In genomic region chr11:16923987-16924386, GRCh38 we compare ENCODE assay signal across 8 cellular contexts.
A peak's percentile ranks its signal among the peaks of the same experiment; 100 is the strongest.
DNase-seq lines count a peak whose midpoint lies in the region; ATAC-seq, FAIRE-seq and TF ChIP-seq lines count a peak whose summit lies in the region.

No MANE protein-coding gene starts in this region.

- H3K27me3 ChIP-seq in endocrine pancreas (ENCODE audit: control insufficient read depth, insufficient read depth, low read length) (no peaks in the 10 kb centered on the region), small intestine (ENCODE audit: control insufficient read depth in 2 of 2, insufficient read depth in 2 of 2, low read length in 2 of 2) (peaks cover 0 to 4% of the 10 kb centered on the region in 2 donors), aorta (ENCODE audit: control insufficient read depth in 1 of 2, insufficient read depth in 2 of 2, low read length in 1 of 2) (no peaks in the 10 kb centered on the region), esophagus muscularis mucosa (peaks cover 0 to 15% (median 0%) of the 10 kb centered on the region in 4 donors), osteoblast (ENCODE audit: insufficient read depth, low read length) (peaks cover 46% of the 10 kb centered on the region)

- no peak for TF ChIP-seq EP300 in esophagus muscularis mucosa (IDR thresholded peaks at IDR 0.05)

- H3K79me2 ChIP-seq in osteoblast (ENCODE audit: insufficient read depth, low read length): no peaks in the 10 kb centered on the region

- H3K9me3 ChIP-seq in endocrine pancreas (ENCODE audit: control insufficient read depth, low read length): no peaks in the 10 kb centered on the region
- no peaks in the 10 kb centered on the region for H3K9me3 ChIP-seq in small intestine (ENCODE audit: control insufficient read depth, low read depth)
- H3K9me3 ChIP-seq in aorta (ENCODE audit: control insufficient read depth, low read length): no peaks in the 10 kb centered on the region
- H3K9me3 ChIP-seq in esophagus muscularis mucosa: no peaks in the 10 kb centered on the region
- no peaks in the 10 kb centered on the region for H3K9me3 ChIP-seq in osteoblast (ENCODE audit: low read depth, low read length)

- no peaks in the 10 kb centered on the region for H4K20me1 ChIP-seq in osteoblast (ENCODE audit: insufficient read depth, low read length)

- ATAC-seq in HG03175 (IDR thresholded peaks at IDR 0.05; ENCODE audit: unreplicated experiment) (peak; percentile 30), aorta (ENCODE audit: low FRiP score) (no peak)

- H2AFZ ChIP-seq in osteoblast (ENCODE audit: low read length): no peak overlapping the region

- no peak for FAIRE-seq in small intestine (lab: Jason Lieb, UNC)

- H3K4me2 ChIP-seq in osteoblast (ENCODE audit: insufficient read depth, low read length): no peak overlapping the region

- no peak for TF ChIP-seq POLR2A in esophagus muscularis mucosa (IDR thresholded peaks at IDR 0.05; ENCODE audit: low read depth)

- DNase-seq in GM20000 (ENCODE audit: low spot score) (peak; percentile 56), small intestine (peak; percentile 98), aorta (no peak), esophagus muscularis mucosa (ENCODE audit: extremely low spot score) (no peak), osteoblast (ENCODE audit: insufficient read length, low spot score, missing footprints) (no peak), glomerular visceral epithelial cell (ENCODE audit: extremely low spot score) (no peak)

- no peaks in the 10 kb centered on the region for H3K4me1 ChIP-seq in endocrine pancreas (ENCODE audit: control insufficient read depth, insufficient read depth, low read length)
- H3K4me1 ChIP-seq in small intestine (ENCODE audit: control insufficient read depth in 2 of 2, insufficient read depth in 1 of 2, low read depth in 1 of 2, low read length in 1 of 2): peaks cover 6 to 12% of the 10 kb centered on the region in 2 donors
- no peaks in the 10 kb centered on the region for H3K4me1 ChIP-seq in aorta (ENCODE audit: control insufficient read depth in 1 of 2, insufficient read depth in 2 of 2, low read length in 2 of 2)
- peaks cover 10 to 29% (median 23%) of the 10 kb centered on the region in 4 donors for H3K4me1 ChIP-seq in esophagus muscularis mucosa
- no peaks in the 10 kb centered on the region for H3K4me1 ChIP-seq in osteoblast (ENCODE audit: insufficient read depth, low read length)

- H3K36me3 ChIP-seq in endocrine pancreas (ENCODE audit: control insufficient read depth, insufficient read depth, low read length) (no peaks in the 10 kb centered on the region), small intestine (ENCODE audit: control insufficient read depth in 2 of 2, insufficient read depth in 2 of 2, low read length in 2 of 2) (no peaks in the 10 kb centered on the region), aorta (ENCODE audit: control insufficient read depth in 1 of 2, insufficient read depth in 2 of 2, low read length in 1 of 2) (no peaks in the 10 kb centered on the region), esophagus muscularis mucosa (no peaks in the 10 kb centered on the region), osteoblast (ENCODE audit: insufficient read depth, low read length) (no peaks in the 10 kb centered on the region)

- intact Hi-C loops in aorta (cut with DNase I) (no loop called here), esophagus muscularis mucosa (cut with DNase I) (no loop called here)

- H3K4me3 ChIP-seq in endocrine pancreas (ENCODE audit: control insufficient read depth, insufficient read depth, low read length) (peak overlapping the region; percentile 1), small intestine (ENCODE audit: low read depth in 1 of 2, low read length in 2 of 2) (peak overlapping the region in 1 of 2 donors; percentile 26), aorta (ENCODE audit: low read length in 2 of 2) (no peak overlapping the region), esophagus muscularis mucosa (peak overlapping the region in 2 of 4 donors; percentile 61 to 62), osteoblast (ENCODE audit: insufficient read depth, low read length) (no peak overlapping the region)

- 3 to 53% (median 36%) methylated on average over 4 of the region's 4 CpGs for WGBS in small intestine, 3 donors
- WGBS in aorta, 2 donors: 95 to 97% methylated on average over 4 of the region's 4 CpGs
- 89% methylated on average over 4 of the region's 4 CpGs for WGBS in esophagus muscularis mucosa

- no peak for TF ChIP-seq CTCF in GM20000 (IDR thresholded peaks at IDR 0.05; ENCODE audit: extremely low read depth, missing control alignments)
- no peak for TF ChIP-seq CTCF in esophagus muscularis mucosa (IDR thresholded peaks at IDR 0.05)
- TF ChIP-seq CTCF in osteoblast (IDR thresholded peaks at IDR 0.05; ENCODE audit: extremely low read depth, low read depth, low read length): no peak

- H3K27ac ChIP-seq in small intestine (ENCODE audit: low read depth in 1 of 2, low read length in 1 of 2): peak overlapping the region; percentile 91 to 98
- H3K27ac ChIP-seq in aorta (ENCODE audit: low read depth in 1 of 2, low read length in 2 of 2): no peak overlapping the region
- H3K27ac ChIP-seq in esophagus muscularis mucosa (replicated peaks in 1 of 4): no peak overlapping the region
- H3K27ac ChIP-seq in osteoblast (ENCODE audit: low read depth, low read length): no peak overlapping the region

- H3K9ac ChIP-seq in endocrine pancreas (ENCODE audit: control insufficient read depth, insufficient read depth, low read length): no peak overlapping the region

Comparison
In these comparisons a context has a peak if more than half of its experiments do, and no peak if none do; other contexts are left out.
1. DNase-seq: peak in GM20000 (single experiment) and small intestine (single experiment); none in aorta (0 of 2), esophagus muscularis mucosa (single experiment), osteoblast (single experiment) and glomerular visceral epithelial cell (single experiment).
2. H3K27ac ChIP-seq: peak in small intestine (2 of 2); none in aorta (0 of 2), esophagus muscularis mucosa (0 of 4) and osteoblast (single experiment).